1 cellular context compared by ENCODE assay signal in genomic region chr9:36562801-36563200, GRCh38. TPM values are rescaled to one million over a fixed set of nuclear protein-coding genes. Genes with fewer than 3 reads are reported as not detected.
"Had no signal": no experiment of that assay in that cellular context is flagged by ENCODE, and none has a peak within 500 bp of the region (broad histone marks: within the 10 kb centered on the region; RNA-seq: fewer than 3 reads in every experiment).

No MANE protein-coding gene starts in this region.

RNA-seq across cellular contexts. Expression of gene MELK, which starts 9.9 kb away (rescaled TPM):
- total RNA-seq: body of pancreas had no signal
